ENCODE assay signal across 6 cellular contexts in genomic region chr20:36225666-36226065, GRCh38.
"Had no signal": no experiment of that assay in that cellular context is flagged by ENCODE, and none has a peak within 500 bp of the region (broad histone marks: within the 10 kb centered on the region; RNA-seq: fewer than 3 reads in every experiment).

No MANE protein-coding gene starts in this region.

- H3K4me3 ChIP-seq: GM23338 had no signal

- H3K9me3 Mint-ChIP-seq: GM23338, H9, HFFc6, IgD-negative memory B cell had no signal

- H2AFZ ChIP-seq: GM23338 had no signal

- H3K36me3 Mint-ChIP-seq: IgD-negative memory B cell had no signal

- H3K4me2 ChIP-seq: GM23338 had no signal

- DNase-seq: H9, HCEC 1CT, HFFc6, KBM-7 had no signal

- H3K4me3 Mint-ChIP-seq: GM23338, H9, HFFc6, IgD-negative memory B cell had no signal

- H3K4me1 Mint-ChIP-seq: GM23338, H9, IgD-negative memory B cell had no signal

- H3K27ac Mint-ChIP-seq: GM23338, H9, HFFc6, IgD-negative memory B cell had no signal
